ENCODE assay signal across 13 cellular contexts in the genomic region with DNA sequence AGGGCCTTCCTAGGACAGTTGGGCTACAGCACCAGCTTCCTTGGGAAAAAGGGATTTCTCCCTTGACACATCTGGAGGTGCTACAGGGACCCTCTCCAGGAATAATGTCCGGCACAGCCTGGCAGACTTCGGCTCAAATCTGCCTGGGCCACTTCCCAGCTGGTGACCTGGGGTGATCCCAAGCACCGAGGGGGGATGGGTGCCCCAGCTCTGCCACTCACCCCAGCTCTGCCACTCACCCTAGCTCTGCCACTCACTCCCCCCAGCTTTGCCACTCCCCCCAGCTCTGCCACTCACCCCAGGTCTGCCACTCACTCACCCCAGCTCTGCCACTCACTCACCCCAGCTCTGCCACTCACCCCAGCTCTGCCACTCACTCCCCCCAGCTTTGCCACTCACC. TPM values are rescaled to one million over a fixed set of nuclear protein-coding genes. Genes with fewer than 3 reads are reported as not detected.
DNase-seq lines count a peak whose midpoint lies in the region; ATAC-seq and TF ChIP-seq lines count a peak whose summit lies in the region.
"Had no signal": no experiment of that assay in that cellular context is flagged by ENCODE, and none has a peak within 500 bp of the region (broad histone marks: within the 10 kb centered on the region; RNA-seq: fewer than 3 reads in every experiment).

No MANE protein-coding gene starts in this region.

- H3K9me3 Mint-ChIP-seq in immature natural killer cell = no peaks in the 10 kb centered on the region
- H3K9me3 Mint-ChIP-seq in effector memory CD8-positive, alpha-beta T cell = no peaks in the 10 kb centered on the region
- H3K9me3 Mint-ChIP-seq: activated CD4-positive, alpha-beta T cell treated with anti-CD3 and anti-CD28 coated beads, Interleukin-2, amount 10 ng/mL, durations not matched to agents 7 days and 5 days had no signal

- H3K36me3 ChIP-seq in NT2/D1 (ENCODE audit: insufficient read depth, insufficient read length, low read length) (peaks cover 36% of the 10 kb centered on the region), skeletal muscle tissue (ENCODE audit: control insufficient read depth in 3 of 3, insufficient read depth in 3 of 3, low read length in 3 of 3) (peaks cover 0 to 4% (median 0%) of the 10 kb centered on the region in 3 donors)

- no peak overlapping the region for H3K4me3 ChIP-seq in AG04450 (ENCODE audit: low read depth, low read length)
- H3K4me3 ChIP-seq in NT2/D1 (ENCODE audit: insufficient read length, low read depth) = no peak overlapping the region
- H3K4me3 ChIP-seq in skeletal muscle tissue (ENCODE audit: low read length in 3 of 3) = peak overlapping the region in 1 of 3 donors; percentile 13

- H3K4me3 Mint-ChIP-seq in immature natural killer cell = peak overlapping the region in 3 of 5 donors; percentile 17 to 96 (median 57)
- no peak overlapping the region for H3K4me3 Mint-ChIP-seq in effector memory CD8-positive, alpha-beta T cell
- H3K4me3 Mint-ChIP-seq: activated CD4-positive, alpha-beta T cell treated with anti-CD3 and anti-CD28 coated beads, Interleukin-2, amount 10 ng/mL, durations not matched to agents 7 days and 5 days had no signal

- peaks cover 2 to 25% (median 10%) of the 10 kb centered on the region in 3 donors for H3K27me3 Mint-ChIP-seq in immature natural killer cell (ENCODE audit: low read depth in 3 of 3)
- no peaks in the 10 kb centered on the region for H3K27me3 Mint-ChIP-seq in effector memory CD8-positive, alpha-beta T cell

- H3K4me1 ChIP-seq in NT2/D1 (ENCODE audit: insufficient read depth, insufficient read length) (peaks cover 60% of the 10 kb centered on the region), skeletal muscle tissue (ENCODE audit: control insufficient read depth in 3 of 3, insufficient read depth in 3 of 3, low read length in 3 of 3) (peaks cover 51 to 76% (median 70%) of the 10 kb centered on the region in 3 donors)

- H3K27ac ChIP-seq in AG04450 (ENCODE audit: low read depth, low read length) = peak overlapping the region; percentile 31
- H3K27ac ChIP-seq in skeletal muscle tissue (ENCODE audit: low read depth, low read length) = peak overlapping the region; percentile 61

- H3K9ac ChIP-seq in NT2/D1 (ENCODE audit: insufficient read length, low read depth) = peak overlapping the region; percentile 71
- H3K9ac ChIP-seq in skeletal muscle tissue (ENCODE audit: low read depth in 1 of 3, low read length in 3 of 3) = peak overlapping the region in 2 of 3 donors; percentile 27 to 50

- POLR2A ChIA-PET in AG04450 (lab: Yijun Ruan, JAX) = no interaction called here

- peaks cover 94 to 97% of the 10 kb centered on the region in 2 donors for H3K4me1 Mint-ChIP-seq in immature natural killer cell
- peaks cover 38 to 40% of the 10 kb centered on the region in 2 donors for H3K4me1 Mint-ChIP-seq in effector memory CD8-positive, alpha-beta T cell (ENCODE audit: low read depth in 2 of 2)
- H3K4me1 Mint-ChIP-seq: activated CD4-positive, alpha-beta T cell treated with anti-CD3 and anti-CD28 coated beads, Interleukin-2, amount 10 ng/mL, durations not matched to agents 7 days and 5 days had no signal

- DNase-seq in AG04450 (ENCODE audit: low read depth, low spot score) (no peak), NT2/D1 (ENCODE audit: low read depth, low spot score) (no peak), immature natural killer cell (no peak), amygdala (lab: John Stamatoyannopoulos, UW) (no peak), GM13976 (ENCODE audit: low spot score) (no peak)
- no peak for DNase-seq in effector memory CD8-positive, alpha-beta T cell
- DNase-seq: activated CD4-positive, alpha-beta T cell treated with anti-CD3 and anti-CD28 coated beads, Interleukin-2, amount 10 ng/mL, durations not matched to agents 7 days and 5 days; activated effector memory CD4-positive, alpha-beta T cell treated with Interleukin-2 at 50 U/mL for 16 hours; effector CD8-positive, alpha-beta T cell; stimulated activated naive CD4-positive, alpha-beta T cell; T1000 had no signal

- CTCF ChIA-PET in AG04450 (lab: Charles Lee) = no interaction called here

- peak overlapping the region; percentile 35 to 94 (median 85) for H3K27ac Mint-ChIP-seq in immature natural killer cell
- peak overlapping the region in 1 of 2 donors; percentile 83 for H3K27ac Mint-ChIP-seq in effector memory CD8-positive, alpha-beta T cell
- H3K27ac Mint-ChIP-seq: activated CD4-positive, alpha-beta T cell treated with anti-CD3 and anti-CD28 coated beads, Interleukin-2, amount 10 ng/mL, durations not matched to agents 7 days and 5 days had no signal

- peaks cover 0 to 18% (median 0%) of the 10 kb centered on the region in 3 donors for H3K36me3 Mint-ChIP-seq in immature natural killer cell
- peaks cover 7% of the 10 kb centered on the region for H3K36me3 Mint-ChIP-seq in effector memory CD8-positive, alpha-beta T cell (ENCODE audit: insufficient read depth)

- no peaks in the 10 kb centered on the region for H3K27me3 ChIP-seq in AG04450 (ENCODE audit: control insufficient read depth, insufficient read depth, low read length)
- H3K27me3 ChIP-seq in NT2/D1 (ENCODE audit: insufficient read depth, insufficient read length) = no peaks in the 10 kb centered on the region
- no peaks in the 10 kb centered on the region for H3K27me3 ChIP-seq in skeletal muscle tissue (ENCODE audit: control insufficient read depth in 3 of 3, insufficient read depth in 3 of 3, low read length in 3 of 3)

- no peak for TF ChIP-seq CTCF in AG04450 (IDR thresholded peaks at IDR 0.05; ENCODE audit: low read depth, low read length)
- TF ChIP-seq CTCF in GM13976 (IDR thresholded peaks at IDR 0.05; ENCODE audit: borderline replicate concordance, control extremely low read depth, extremely low read depth, insufficient read depth, missing control alignments) = no peak

- no peaks in the 10 kb centered on the region; the same call in none of the 2 replicates for H3K9me3 ChIP-seq in AG04450 (ENCODE audit: control insufficient read depth, insufficient read depth, low read length)
- no peaks in the 10 kb centered on the region for H3K9me3 ChIP-seq in NT2/D1 (ENCODE audit: insufficient read depth, low read length)
- H3K9me3 ChIP-seq in skeletal muscle tissue (ENCODE audit: control insufficient read depth in 3 of 3, low read length in 3 of 3) = no peaks in the 10 kb centered on the region

- in situ Hi-C loops in GM13976 (cut with MboI; ENCODE audit: low sequenced_read_pairs, unreplicated experiment) = no loop called here

- no peak for ATAC-seq in HG03025 (IDR thresholded peaks at IDR 0.05; ENCODE audit: low FRiP score, unreplicated experiment)
- ATAC-seq in effector memory CD8-positive, alpha-beta T cell (replicated peaks) = no peak

RNA-seq across cellular contexts. Expression of a gene that starts 9.9 kb away (rescaled TPM):
- polyA plus RNA-seq in AG04450 (2011; rRNA removed) (7.4 and 11.9 TPM in 2 replicates), immature natural killer cell (10 to 100 TPM; 32.8 to 98.9 (median 33.3) TPM)
- polyA minus RNA-seq in AG04450 (2011; rRNA and poly(A)+ RNA removed) = 13.0 and 14.7 TPM in 2 replicates
- 19.3 TPM for total RNA-seq in skeletal muscle tissue

Comparison
In these comparisons a context has a peak if more than half of its experiments do, and no peak if none do; other contexts are left out.
1. H3K4me3 Mint-ChIP-seq: peak in immature natural killer cell (3 of 5); none in effector memory CD8-positive, alpha-beta T cell (0 of 2).